In the genomic region with DNA sequence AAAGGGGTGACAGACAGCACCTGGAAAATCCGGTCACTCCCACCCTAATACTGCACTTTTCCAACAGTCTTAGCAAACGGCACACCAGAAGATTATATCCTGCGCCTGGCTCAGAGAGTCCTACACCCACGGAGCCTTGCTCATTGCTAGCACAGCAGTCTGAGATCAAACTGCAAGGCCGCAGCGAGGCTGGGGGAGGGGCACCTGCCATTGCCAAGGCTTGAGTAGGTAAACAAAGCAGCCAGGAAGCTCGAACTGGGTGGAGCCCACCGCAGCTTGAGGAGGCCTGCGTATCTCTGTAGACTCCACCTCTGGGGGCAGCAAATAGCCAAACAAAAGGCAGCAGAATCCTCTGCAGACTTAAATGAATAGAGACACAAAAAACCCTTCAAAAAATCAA, we compare ENCODE assay signal across 8 cellular contexts.
A peak's percentile ranks its signal among the peaks of the same experiment; 100 is the strongest.
DNase-seq lines count a peak whose midpoint lies in the region; ATAC-seq and TF ChIP-seq lines count a peak whose summit lies in the region.
"Not testable (repeated sequence)": the region's sequence is repeated elsewhere in the genome, so short reads cannot be mapped to it uniquely, and the experiment has no call there.

No MANE protein-coding gene starts in this region.

- H2BK15ac ChIP-seq in H9 (ENCODE audit: low read depth, low read length), result not testable (repeated sequence)

- DNase-seq in H9, result peak; percentile 90
- DNase-seq in NK-92 (lab: John Stamatoyannopoulos, UW; ENCODE audit: unreplicated experiment), result peak; percentile 3
- DNase-seq in activated CD4-positive, alpha-beta T cell treated with anti-CD3 and anti-CD28 coated beads for 1 hour, result peak; percentile 54
- DNase-seq in activated T-cell treated with anti-CD3 and anti-CD28 coated beads, Interleukin-2, amount 50 U/mL, for 24 hours, result peak; percentile 70
- peak in 3 of 4 donors; percentile 21 to 42 (median 34) for DNase-seq in body of pancreas
- DNase-seq in mucosa of gallbladder (ENCODE audit: low spot score), result peak; percentile 51
- peak; percentile 58 for DNase-seq in stimulated activated CD8-positive, alpha-beta memory T cell treated with anti-CD3 and anti-CD28 coated beads, Interleukin-12 subunit alpha, Interleukin-12 subunit beta, amount 100 ng/mL, for 1 hour (ENCODE audit: low read depth)
- peak; percentile 55 for DNase-seq in ureter (ENCODE audit: low spot score)

- not testable (repeated sequence) for H4K91ac ChIP-seq in H9 (ENCODE audit: insufficient read length, low read depth, low read length)

- not testable (repeated sequence) for H3K4me2 ChIP-seq in H9 (ENCODE audit: insufficient read depth, insufficient read length, low read length)

- not testable (repeated sequence) for H3K4me1 ChIP-seq in H9 (ENCODE audit: insufficient read depth, low read length); body of pancreas

- not testable (repeated sequence) for H3K14ac ChIP-seq in H9 (ENCODE audit: insufficient read depth, low read length)

- H3K36me3 ChIP-seq in body of pancreas (replicated peaks in 1 of 2; ENCODE audit: insufficient read depth in 1 of 2, low read depth in 2 of 2), result not testable (repeated sequence)

- not testable (repeated sequence) for H3K79me1 ChIP-seq in H9 (ENCODE audit: insufficient read depth, low read depth, low read length, poor library complexity, severe bottlenecking)

- H2AFZ ChIP-seq in H9 (ENCODE audit: low read length), result not testable (repeated sequence)

- H4K20me1 ChIP-seq in H9 (ENCODE audit: control insufficient read depth, insufficient read depth, insufficient read length), result not testable (repeated sequence)

- H3K23ac ChIP-seq in H9 (ENCODE audit: insufficient read length, low read depth, low read length), result not testable (repeated sequence)

- not testable (repeated sequence) for H3K27ac ChIP-seq in H9 (ENCODE audit: insufficient read length, low read depth, low read length); body of pancreas

- not testable (repeated sequence) for TF ChIP-seq POLR2A in body of pancreas (IDR thresholded peaks at IDR 0.05)

- H3K9me3 Mint-ChIP-seq in H9, result peaks cover 24 to 36% of the 10 kb centered on the region in 2 experiments
- H3K9me3 Mint-ChIP-seq in activated T-cell treated with anti-CD3 and anti-CD28 coated beads, Interleukin-2, amount 50 U/mL, for 24 hours, result peaks cover 20% of the 10 kb centered on the region

- not testable (repeated sequence) for H2BK20ac ChIP-seq in H9 (ENCODE audit: low read depth, low read length, poor library complexity, severe bottlenecking)

- not testable (repeated sequence) for H2BK12ac ChIP-seq in H9 (ENCODE audit: insufficient read length, low read depth, low read length)

- not testable (repeated sequence) for H2AK5ac ChIP-seq in H9 (ENCODE audit: insufficient read length, low read length)

- not testable (repeated sequence) for H3T11ph ChIP-seq in H9 (ENCODE audit: low read length)

- H3K79me2 ChIP-seq in H9 (ENCODE audit: insufficient read depth, low read length), result not testable (repeated sequence)

- no CpG with 5 or more reads among the region's 9 CpGs for WGBS in H9 (ENCODE audit: extremely low coverage, insufficient read length, low lambda C conversion rate)
- WGBS in body of pancreas, 2 donors, result 67 to 81% methylated on average over 5 to 9 of the region's 9 CpGs

- not testable (repeated sequence) for H3K9ac ChIP-seq in H9 (ENCODE audit: extremely low read depth, insufficient read length, low read length)

- not testable (repeated sequence) for H3K9me3 ChIP-seq in H9 (ENCODE audit: control insufficient read depth, low read depth, low read length); body of pancreas

- peaks cover 7 to 11% of the 10 kb centered on the region in 2 experiments for H3K4me1 Mint-ChIP-seq in H9
- peaks cover 51% of the 10 kb centered on the region for H3K4me1 Mint-ChIP-seq in activated T-cell treated with anti-CD3 and anti-CD28 coated beads, Interleukin-2, amount 50 U/mL, for 24 hours (ENCODE audit: low read depth)

- not testable (repeated sequence) for H4K8ac ChIP-seq in H9 (replicated peaks; ENCODE audit: insufficient read length, low read depth, low read length)

- H3K27me3 Mint-ChIP-seq in H9 (ENCODE audit: low read depth); activated T-cell treated with anti-CD3 and anti-CD28 coated beads, Interleukin-2, amount 50 U/mL, for 24 hours: not testable (repeated sequence)

- not testable (repeated sequence) for H3K27ac Mint-ChIP-seq in H9
- peak overlapping the region; percentile 76 for H3K27ac Mint-ChIP-seq in activated T-cell treated with anti-CD3 and anti-CD28 coated beads, Interleukin-2, amount 50 U/mL, for 24 hours

- not testable (repeated sequence) for H2BK5ac ChIP-seq in H9 (ENCODE audit: insufficient read length, low read length)

- not testable (repeated sequence) for H3K56ac ChIP-seq in H9 (ENCODE audit: insufficient read length, low read depth, low read length)

- H3K27me3 ChIP-seq in H9 (ENCODE audit: insufficient read depth, low read length); body of pancreas: not testable (repeated sequence)

- not testable (repeated sequence) for H3K4me3 Mint-ChIP-seq in H9; activated T-cell treated with anti-CD3 and anti-CD28 coated beads, Interleukin-2, amount 50 U/mL, for 24 hours

- not testable (repeated sequence) for H3K4me3 ChIP-seq in body of pancreas

- not testable (repeated sequence) for H3K4ac ChIP-seq in H9 (ENCODE audit: low read depth, low read length)

- H2BK120ac ChIP-seq in H9 (ENCODE audit: low read depth, low read length, poor library complexity, severe bottlenecking), result not testable (repeated sequence)

- not testable (repeated sequence) for H3K23me2 ChIP-seq in H9 (ENCODE audit: insufficient read length, low read depth, low read length, poor library complexity, severe bottlenecking)

- not testable (repeated sequence) for H4K5ac ChIP-seq in H9 (ENCODE audit: insufficient read length, low read depth, low read length)

- H3K36me3 Mint-ChIP-seq in H9 (ENCODE audit: insufficient read depth in 1 of 3, low read depth in 3 of 3), result peaks cover 9 to 32% (median 11%) of the 10 kb centered on the region in 3 experiments; a peak in 6 of 7 replicates
- H3K36me3 Mint-ChIP-seq in activated T-cell treated with anti-CD3 and anti-CD28 coated beads, Interleukin-2, amount 50 U/mL, for 24 hours (ENCODE audit: low read depth), result peaks cover 26% of the 10 kb centered on the region

- not testable (repeated sequence) for ATAC-seq in body of pancreas

- intact Hi-C loops in body of pancreas (cut with DNase I), result not testable (repeated sequence)

- H3K18ac ChIP-seq in H9 (ENCODE audit: insufficient read length, low read depth, low read length), result not testable (repeated sequence)

- peak; percentile 31; the same call in 2 of the 3 replicates for TF ChIP-seq CTCF in H9 (conservative IDR thresholded peaks at IDR 0.05)
- TF ChIP-seq CTCF in body of pancreas (IDR thresholded peaks at IDR 0.05), result not testable (repeated sequence)

Comparison
In these comparisons a context has a peak if more than half of its experiments do, and no peak if none do; other contexts are left out.
1. DNase-seq: peak in every context shown above with its lines; median percentile 90 in H9; 70 in activated T-cell treated with anti-CD3 and anti-CD28 coated beads, Interleukin-2, amount 50 U/mL, for 24 hours; 58 in stimulated activated CD8-positive, alpha-beta memory T cell treated with anti-CD3 and anti-CD28 coated beads, Interleukin-12 subunit alpha, Interleukin-12 subunit beta, amount 100 ng/mL, for 1 hour; 55 in ureter; 54 in activated CD4-positive, alpha-beta T cell treated with anti-CD3 and anti-CD28 coated beads for 1 hour; 51 in mucosa of gallbladder; 34 in body of pancreas; 3 in NK-92.